In genomic region chr12:7042847-7043246, GRCh38 we compare ENCODE assay signal across 7 cellular contexts. TPM values are rescaled to one million over a fixed set of nuclear protein-coding genes. Genes with fewer than 3 reads are reported as not detected.
DNase-seq lines count a peak whose midpoint lies in the region; ATAC-seq and TF ChIP-seq lines count a peak whose summit lies in the region.

No MANE protein-coding gene starts in this region.

- peak; percentile 17 for DNase-seq in GM12865 (ENCODE audit: low read depth)
- DNase-seq in NCI-H460 (ENCODE audit: extremely low read depth, low read depth), result peak; percentile 48
- DNase-seq in cerebellum (ENCODE audit: low spot score), result peak; percentile 71
- DNase-seq in mesothelial cell of epicardium (ENCODE audit: low spot score in 2 of 2, unreplicated experiment in 2 of 2), result no peak
- DNase-seq in activated gamma-delta T cell (lab: John Stamatoyannopoulos, UW), result no peak

- H3K4me3 Mint-ChIP-seq in mesothelial cell of epicardium, result no peak overlapping the region

- TF ChIP-seq CTCF in GM12865 (IDR thresholded peaks at IDR 0.05; ENCODE audit: insufficient read depth, low read depth, low read length, missing control alignments), result no peak
- peak; percentile 32 for TF ChIP-seq CTCF in mesothelial cell of epicardium (IDR thresholded peaks at IDR 0.05; ENCODE audit: unreplicated experiment)

- peaks cover 12% of the 10 kb centered on the region for H3K4me1 Mint-ChIP-seq in mesothelial cell of epicardium

- H3K27ac Mint-ChIP-seq in mesothelial cell of epicardium, result no peak overlapping the region

- no peaks in the 10 kb centered on the region for H3K27me3 Mint-ChIP-seq in mesothelial cell of epicardium (ENCODE audit: low read depth)

- no peaks in the 10 kb centered on the region for H3K36me3 Mint-ChIP-seq in mesothelial cell of epicardium

- H3K4me3 ChIP-seq in GM12865 (ENCODE audit: low read depth, low read length), result no peak overlapping the region

- no peak for ATAC-seq in GM19397 (IDR thresholded peaks at IDR 0.05; ENCODE audit: unreplicated experiment)
- no peak for ATAC-seq in GM21619 (IDR thresholded peaks at IDR 0.05; ENCODE audit: unreplicated experiment)

- H3K9me3 Mint-ChIP-seq in mesothelial cell of epicardium, result peaks cover 6% of the 10 kb centered on the region

RNA-seq across cellular contexts. Expression of gene C1S, which starts 17.7 kb away (rescaled TPM):
- 21.1 and 21.9 TPM in 2 replicates for total RNA-seq in NCI-H460 (2014; rRNA removed; shearing (Covaris generic))
- 29.0 and 31.5 TPM in 2 replicates for polyA plus RNA-seq in NCI-H460 (2014; cell fraction: nucleus; rRNA removed)
- 14.7 TPM for total RNA-seq in cerebellum
- total RNA-seq in mesothelial cell of epicardium, result 46.1 to 47.3 TPM (median 46.7 TPM) in 3 replicates

RNA-seq across cellular contexts. Expression of gene LPCAT3, which starts 24.6 kb away (rescaled TPM):
- 9.3 and 10.6 TPM in 2 replicates for total RNA-seq in NCI-H460 (2014; rRNA removed; shearing (Covaris generic))
- 15.0 and 17.7 TPM in 2 replicates for polyA plus RNA-seq in NCI-H460 (2014; cell fraction: nucleus; rRNA removed)
- total RNA-seq in cerebellum (13.6 TPM), mesothelial cell of epicardium (44.6 to 45.9 TPM (median 45.1 TPM) in 3 replicates)

RNA-seq across cellular contexts. Expression of gene C1R, which starts 49.4 kb away (rescaled TPM):
- total RNA-seq in NCI-H460 (2014; rRNA removed; shearing (Covaris generic)), result 2.6 and 3.5 TPM in 2 replicates
- polyA plus RNA-seq in NCI-H460 (2014; cell fraction: nucleus; rRNA removed), result 7.7 and 8.4 TPM in 2 replicates
- 4.6 TPM for total RNA-seq in cerebellum
- total RNA-seq in mesothelial cell of epicardium, result 41.5 to 45.9 TPM (median 45.1 TPM) in 3 replicates

Comparison
In these comparisons a context has a peak if more than half of its experiments do, and no peak if none do; other contexts are left out.
1. DNase-seq: peak in GM12865 (single experiment), NCI-H460 (single experiment) and cerebellum (single experiment); none in mesothelial cell of epicardium (0 of 2) and activated gamma-delta T cell (single experiment).